ENCODE assay signal across 8 cellular contexts in the genomic region with DNA sequence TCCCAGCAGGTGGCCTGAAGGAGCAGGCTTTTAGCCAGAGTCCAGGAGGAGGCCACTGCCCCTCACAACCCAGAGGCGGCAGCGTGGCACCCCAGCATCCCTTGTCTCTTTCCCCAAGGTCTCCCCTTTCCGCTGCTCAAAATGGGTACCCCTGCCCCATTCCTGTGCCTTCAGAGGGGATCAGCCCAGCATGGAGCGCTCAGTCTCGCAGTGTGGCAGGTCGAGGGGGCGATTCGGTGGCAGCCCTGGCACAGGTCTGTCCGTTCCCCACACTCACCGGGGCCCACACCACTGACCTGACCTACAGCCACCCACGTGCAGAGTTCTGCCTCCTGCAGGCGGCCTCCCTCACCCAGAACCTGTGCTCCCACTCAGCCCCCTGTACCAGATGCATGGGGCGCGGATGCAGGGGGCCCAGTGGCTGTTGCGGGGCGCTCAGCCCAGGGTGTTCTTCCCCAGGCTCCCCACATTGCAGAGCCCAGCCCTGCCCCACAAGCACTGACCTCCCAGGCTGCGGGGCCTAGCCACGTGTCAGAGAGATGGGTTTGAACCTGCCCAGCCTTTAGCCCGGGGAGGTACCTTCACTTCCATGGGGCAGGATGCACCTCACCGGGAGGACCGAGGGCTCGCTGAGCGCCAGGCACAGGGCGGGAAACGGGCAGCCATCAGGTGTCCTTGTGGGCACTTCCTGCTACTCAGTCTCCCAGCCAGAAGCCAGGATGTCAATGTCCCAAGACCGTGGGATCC. TPM values are rescaled to one million over a fixed set of nuclear protein-coding genes. Genes with fewer than 3 reads are reported as not detected.
DNase-seq lines count a peak whose midpoint lies in the region; ATAC-seq and TF ChIP-seq lines count a peak whose summit lies in the region.

No MANE protein-coding gene starts in this region.

- DNase-seq in CD8-positive, alpha-beta T cell = no peak
- DNase-seq in NCI-H460 (ENCODE audit: extremely low read depth, low read depth) = peak; percentile 16
- DNase-seq in epithelial cell of esophagus (ENCODE audit: low read depth) = peak; percentile 74
- DNase-seq in neuronal stem cell (ENCODE audit: low spot score) = no peak
- DNase-seq in activated T-helper 2 cell treated with anti-CD3 and anti-CD28 coated beads, Interferon-gamma antibody, Interleukin-2, Interleukin-4, amounts not matched to agents 10 μg/mL and 5 μg/mL and 100 μg/mL, durations not matched to agents 14 hours and 24 hours and 36 hours (ENCODE audit: low spot score) = no peak
- no peak for DNase-seq in cortex of kidney (lab: John Stamatoyannopoulos, UW)

- H3K4me1 Mint-ChIP-seq in CD8-positive, alpha-beta T cell (ENCODE audit: low read depth) = peaks cover 44% of the 10 kb centered on the region
- peaks cover 22% of the 10 kb centered on the region for H3K4me1 Mint-ChIP-seq in activated T-helper 2 cell treated with anti-CD3 and anti-CD28 coated beads, Interferon-gamma antibody, Interleukin-2, Interleukin-4, amounts not matched to agents 10 μg/mL and 5 μg/mL and 100 μg/mL, durations not matched to agents 14 hours and 24 hours and 36 hours (ENCODE audit: low read depth)

- H2AK5ac ChIP-seq in neuronal stem cell (ENCODE audit: low read depth, low read length) = no peak overlapping the region

- H2BK5ac ChIP-seq in neuronal stem cell (ENCODE audit: low read length) = no peak overlapping the region

- POLR2A ChIA-PET in CD8-positive, alpha-beta T cell (lab: Charles Lee) = interaction anchor here (1.2 to 2.7 kb wide), 2 partner anchors 10 to 41 kb away, joined by 3 to 33 read pairs; a partner anchor contains a TSS

- H4K8ac ChIP-seq in neuronal stem cell (ENCODE audit: low read depth, low read length) = no peak overlapping the region

- no peaks in the 10 kb centered on the region for H3K27me3 ChIP-seq in CD8-positive, alpha-beta T cell (ENCODE audit: insufficient read depth, low read length)
- no peaks in the 10 kb centered on the region for H3K27me3 ChIP-seq in neuronal stem cell (ENCODE audit: control insufficient read depth in 3 of 3, insufficient read depth in 3 of 3, low read depth in 1 of 3, low read length in 3 of 3)

- no peak for ATAC-seq in CD8-positive, alpha-beta T cell
- ATAC-seq in HG03097 (IDR thresholded peaks at IDR 0.05; ENCODE audit: low FRiP score, unreplicated experiment) = no peak
- no peak for ATAC-seq in GM21381 (IDR thresholded peaks at IDR 0.05; ENCODE audit: unreplicated experiment)

- peak overlapping the region; percentile 99 for H3K27ac Mint-ChIP-seq in CD8-positive, alpha-beta T cell
- H3K27ac Mint-ChIP-seq in activated T-helper 2 cell treated with anti-CD3 and anti-CD28 coated beads, Interferon-gamma antibody, Interleukin-2, Interleukin-4, amounts not matched to agents 10 μg/mL and 5 μg/mL and 100 μg/mL, durations not matched to agents 14 hours and 24 hours and 36 hours = no peak overlapping the region

- no peaks in the 10 kb centered on the region for H3K9me3 Mint-ChIP-seq in CD8-positive, alpha-beta T cell
- H3K9me3 Mint-ChIP-seq in activated T-helper 2 cell treated with anti-CD3 and anti-CD28 coated beads, Interferon-gamma antibody, Interleukin-2, Interleukin-4, amounts not matched to agents 10 μg/mL and 5 μg/mL and 100 μg/mL, durations not matched to agents 14 hours and 24 hours and 36 hours = no peaks in the 10 kb centered on the region

- H3K4ac ChIP-seq in neuronal stem cell (ENCODE audit: low read length) = no peak overlapping the region

- H2BK120ac ChIP-seq in neuronal stem cell (ENCODE audit: low read depth, low read length) = no peak overlapping the region

- H3K9me3 ChIP-seq in CD8-positive, alpha-beta T cell (ENCODE audit: low read length) = no peaks in the 10 kb centered on the region
- H3K9me3 ChIP-seq in neuronal stem cell (replicated peaks in 1 of 2; ENCODE audit: control insufficient read depth in 2 of 2, insufficient read depth in 1 of 2, low read depth in 1 of 2, low read length in 2 of 2) = no peaks in the 10 kb centered on the region

- WGBS in neuronal stem cell (ENCODE audit: extremely low coverage in 2 of 2, insufficient read length in 2 of 2, insufficient replicate concordance in 1 of 2), 2 donors = no CpG with 5 or more reads among the region's 26 CpGs

- no peak overlapping the region for H3K4me3 ChIP-seq in CD8-positive, alpha-beta T cell (ENCODE audit: low read depth, low read length)
- no peak overlapping the region for H3K4me3 ChIP-seq in epithelial cell of esophagus (ENCODE audit: low read length)
- H3K4me3 ChIP-seq in neuronal stem cell (ENCODE audit: low read length in 2 of 2) = no peak overlapping the region

- H3K36me3 Mint-ChIP-seq in CD8-positive, alpha-beta T cell = peaks cover 15% of the 10 kb centered on the region
- peaks cover 16% of the 10 kb centered on the region for H3K36me3 Mint-ChIP-seq in activated T-helper 2 cell treated with anti-CD3 and anti-CD28 coated beads, Interferon-gamma antibody, Interleukin-2, Interleukin-4, amounts not matched to agents 10 μg/mL and 5 μg/mL and 100 μg/mL, durations not matched to agents 14 hours and 24 hours and 36 hours (ENCODE audit: low read depth)

- H3K27ac ChIP-seq in CD8-positive, alpha-beta T cell (ENCODE audit: low read depth, low read length) = peak overlapping the region; percentile 43
- no peak overlapping the region for H3K27ac ChIP-seq in neuronal stem cell (replicated peaks; ENCODE audit: low read length)

- no peaks in the 10 kb centered on the region for H3K79me1 ChIP-seq in neuronal stem cell (ENCODE audit: low read depth, low read length)

- H3K4me1 ChIP-seq in CD8-positive, alpha-beta T cell (ENCODE audit: insufficient read depth, low read length) = peaks cover 41% of the 10 kb centered on the region
- H3K4me1 ChIP-seq in neuronal stem cell (ENCODE audit: control insufficient read depth in 2 of 2, insufficient read depth in 1 of 2, low read depth in 1 of 2, low read length in 2 of 2) = peaks cover 2 to 3% of the 10 kb centered on the region in 2 donors

- H3K18ac ChIP-seq in neuronal stem cell (ENCODE audit: low read length) = peak overlapping the region; percentile 49

- H3K4me2 ChIP-seq in neuronal stem cell (ENCODE audit: insufficient read depth, low read length, poor library complexity, severe bottlenecking) = no peak overlapping the region

- no peak overlapping the region for H2BK15ac ChIP-seq in neuronal stem cell (ENCODE audit: low read length)

- CTCF ChIA-PET in CD8-positive, alpha-beta T cell (lab: Charles Lee) = interaction anchor here (1.3 to 3.2 kb wide), 5 partner anchors 41 to 107 kb away, joined by 3 to 13 read pairs (median 11); a partner anchor contains a TSS

- intact Hi-C loops in CD8-positive, alpha-beta T cell (cut with DNase I, micrococcal nuclease) = loop anchor here (2.0 to 5.0 kb wide), 3 partner anchors 41 to 71 kb away; a partner anchor contains a TSS
- intact Hi-C loops in activated T-helper 2 cell treated with anti-CD3 and anti-CD28 coated beads, Interferon-gamma antibody, Interleukin-2, Interleukin-4, amounts not matched to agents 10 μg/mL and 5 μg/mL and 100 μg/mL, durations not matched to agents 14 hours and 24 hours and 36 hours (cut with micrococcal nuclease) = loop anchor here (2.0 kb wide), 1 partner anchor 41 kb away; a partner anchor contains a TSS

- no peak overlapping the region for H3K9ac ChIP-seq in neuronal stem cell (ENCODE audit: low read depth, low read length, poor library complexity)

- H3K23ac ChIP-seq in neuronal stem cell (ENCODE audit: low read depth, low read length, poor library complexity) = peak overlapping the region; percentile 68

- H3K36me3 ChIP-seq in CD8-positive, alpha-beta T cell (ENCODE audit: insufficient read depth, low read length) = no peaks in the 10 kb centered on the region
- peaks cover 9 to 29% of the 10 kb centered on the region in 2 donors for H3K36me3 ChIP-seq in neuronal stem cell (replicated peaks in 1 of 2; ENCODE audit: control insufficient read depth in 2 of 2, insufficient read depth in 2 of 2, low read length in 2 of 2)

- H3K4me3 Mint-ChIP-seq in CD8-positive, alpha-beta T cell = peak overlapping the region; percentile 69
- H3K4me3 Mint-ChIP-seq in activated T-helper 2 cell treated with anti-CD3 and anti-CD28 coated beads, Interferon-gamma antibody, Interleukin-2, Interleukin-4, amounts not matched to agents 10 μg/mL and 5 μg/mL and 100 μg/mL, durations not matched to agents 14 hours and 24 hours and 36 hours (ENCODE audit: low read depth) = no peak overlapping the region

- no peak overlapping the region for H2BK12ac ChIP-seq in neuronal stem cell (ENCODE audit: low read length)

- H3K14ac ChIP-seq in neuronal stem cell (ENCODE audit: low read length) = peak overlapping the region; percentile 65

- no peak overlapping the region for H4K91ac ChIP-seq in neuronal stem cell (ENCODE audit: low read depth, low read length, poor library complexity)

- H2AFZ ChIP-seq in neuronal stem cell (ENCODE audit: low read length) = no peak overlapping the region

- TF ChIP-seq CTCF in CD8-positive, alpha-beta T cell (IDR thresholded peaks at IDR 0.05) = peak; percentile 42
- TF ChIP-seq CTCF in epithelial cell of esophagus (IDR thresholded peaks at IDR 0.05; ENCODE audit: insufficient read depth, low read depth, low read length, missing control alignments) = peak; percentile 62

- H3K27me3 Mint-ChIP-seq in CD8-positive, alpha-beta T cell (ENCODE audit: low read depth) = no peaks in the 10 kb centered on the region
- no peaks in the 10 kb centered on the region for H3K27me3 Mint-ChIP-seq in activated T-helper 2 cell treated with anti-CD3 and anti-CD28 coated beads, Interferon-gamma antibody, Interleukin-2, Interleukin-4, amounts not matched to agents 10 μg/mL and 5 μg/mL and 100 μg/mL, durations not matched to agents 14 hours and 24 hours and 36 hours (ENCODE audit: low read depth)

RNA-seq across cellular contexts. Expression of a gene that starts 41.8 kb away (rescaled TPM):
- 10 to 100 TPM; 40.5 to 42.9 TPM for total RNA-seq in CD8-positive, alpha-beta T cell
- total RNA-seq in NCI-H460 (2014; rRNA removed; shearing (Covaris generic)) = 187 and 232 TPM in 2 replicates
- 172 and 192 TPM in 2 replicates for polyA plus RNA-seq in NCI-H460 (2014; cell fraction: nucleus; rRNA removed)
- 252 TPM for polyA plus RNA-seq in neuronal stem cell (2013, experiment 1 of 2)
- 243 TPM for polyA plus RNA-seq in neuronal stem cell (2013, experiment 2 of 2)
- 61.2 and 64.3 TPM in 2 replicates for total RNA-seq in activated T-helper 2 cell treated with anti-CD3 and anti-CD28 coated beads, Interferon-gamma antibody, Interleukin-2, Interleukin-4, amounts not matched to agents 10 μg/mL and 5 μg/mL and 100 μg/mL, durations not matched to agents 14 hours and 24 hours and 36 hours

Comparison
In these comparisons a context has a peak if more than half of its experiments do, and no peak if none do; other contexts are left out.
1. DNase-seq: peak in NCI-H460 (single experiment) and epithelial cell of esophagus (single experiment); none in CD8-positive, alpha-beta T cell (0 of 7), neuronal stem cell (single experiment), activated T-helper 2 cell treated with anti-CD3 and anti-CD28 coated beads, Interferon-gamma antibody, Interleukin-2, Interleukin-4, amounts not matched to agents 10 μg/mL and 5 μg/mL and 100 μg/mL, durations not matched to agents 14 hours and 24 hours and 36 hours (single experiment) and cortex of kidney (single experiment).